In genomic region chr20:19975901-19976300, GRCh38 we compare ENCODE assay signal across 11 cellular contexts. TPM values are rescaled to one million over a fixed set of nuclear protein-coding genes. Genes with fewer than 3 reads are reported as not detected.
DNase-seq lines count a peak whose midpoint lies in the region; ATAC-seq and TF ChIP-seq lines count a peak whose summit lies in the region.
"Had no signal": no experiment of that assay in that cellular context is flagged by ENCODE, and none has a peak within 500 bp of the region (broad histone marks: within the 10 kb centered on the region; RNA-seq: fewer than 3 reads in every experiment).

No MANE protein-coding gene starts in this region.

- in situ Hi-C loops in ACHN (cut with HindIII; ENCODE audit: low pct_ligation_motif_present, low pct_unique_long_range_greater_than_20kb, low sequenced_read_pairs) = no loop called here

- peaks cover 52% of the 10 kb centered on the region for H3K36me3 Mint-ChIP-seq in nephron (ENCODE audit: low read depth)

- no peaks in the 10 kb centered on the region for H3K9me3 Mint-ChIP-seq in nephron

- ATAC-seq in HG02840 (IDR thresholded peaks at IDR 0.05; ENCODE audit: low FRiP score, unreplicated experiment) (no peak), HG02884 (IDR thresholded peaks at IDR 0.05; ENCODE audit: unreplicated experiment) (no peak)

- no peaks in the 10 kb centered on the region for H3K27me3 Mint-ChIP-seq in nephron (ENCODE audit: low read depth)

- TF ChIP-seq CTCF in epithelial cell of esophagus (IDR thresholded peaks at IDR 0.05; ENCODE audit: insufficient read depth, low read depth, low read length, missing control alignments) (no peak), nephron (IDR thresholded peaks at IDR 0.05; ENCODE audit: unreplicated experiment in 3 of 3) (no peak)

- H3K4me3 Mint-ChIP-seq in nephron = peak overlapping the region; percentile 74 to 86 (median 85)

- DNase-seq in ACHN (peak; percentile 22), NCI-H69 (lab: John Stamatoyannopoulos, UW) (peak; percentile 73), epithelial cell of esophagus (ENCODE audit: low read depth) (peak; percentile 39), dermis blood vessel endothelial cell (no peak), NCI-H1436 treated with DMSO at 0.1 percent for 48 hours (lab: John Stamatoyannopoulos, UW) (no peak)
- DNase-seq: DMS79 treated with DMSO at 0.1 percent for 48 hours, NCI-H1694 had no signal

- peak overlapping the region; percentile 93 for H3K4me3 ChIP-seq in epithelial cell of esophagus (ENCODE audit: low read length)
- H3K4me3 ChIP-seq: HAP-1 had no signal

- peaks cover 64% of the 10 kb centered on the region for H3K4me1 Mint-ChIP-seq in nephron

- H3K27ac Mint-ChIP-seq in nephron = peak overlapping the region; percentile 97 to 99 (median 98)

RNA-seq across cellular contexts. Expression of gene NAA20, which starts 41.3 kb away (rescaled TPM):
- 34.3 and 35.4 TPM in 2 replicates for total RNA-seq in dermis blood vessel endothelial cell

Comparison
In these comparisons a context has a peak if more than half of its experiments do, and no peak if none do; other contexts are left out.
1. DNase-seq: peak in ACHN (single experiment), NCI-H69 (single experiment) and epithelial cell of esophagus (single experiment); none in dermis blood vessel endothelial cell (single experiment) and NCI-H1436 treated with DMSO at 0.1 percent for 48 hours (single experiment).